Comparison of ENCODE assay signal across 17 cellular contexts in genomic region chrX:63889001-63889400, GRCh38.
DNase-seq lines count a peak whose midpoint lies in the region; FAIRE-seq lines count a peak whose summit lies in the region.
"Had no signal": no experiment of that assay in that cellular context is flagged by ENCODE, and none has a peak within 500 bp of the region (broad histone marks: within the 10 kb centered on the region; RNA-seq: fewer than 3 reads in every experiment).

No MANE protein-coding gene starts in this region.

- no peak for FAIRE-seq in RCC 7860 (lab: Jason Lieb, UNC)

- H3K27ac ChIP-seq in epithelial cell of prostate: peak overlapping the region; percentile 45
- H3K27ac ChIP-seq: BLaER1, thyroid gland had no signal

- DNase-seq in GM03348 (ENCODE audit: low spot score) (peak; percentile 13), RCC 7860 (ENCODE audit: low spot score) (peak; percentile 4), epithelial cell of prostate (ENCODE audit: low read depth, low spot score) (peak; percentile 10), renal cortical epithelial cell (ENCODE audit: low read depth) (peak; percentile 13), SHP77 (lab: John Stamatoyannopoulos, UW) (no peak), NCI-H2171 treated with DMSO at 0.1 percent for 48 hours (lab: John Stamatoyannopoulos, UW) (no peak), AML-193 (lab: John Stamatoyannopoulos, UW) (no peak), iPS-NIHi11 (ENCODE audit: low spot score) (no peak)
- DNase-seq: activated CD4-positive, alpha-beta memory T cell treated with anti-CD3 and anti-CD28 coated beads for 36 hours; activated naive CD8-positive, alpha-beta T cell treated with anti-CD3 and anti-CD28 coated beads for 36 hours; activated T-cell treated with anti-CD3 and anti-CD28 coated beads, Interleukin-2, amount 50 U/mL, for 72 hours; endodermal cell; Kasumi-1; natural killer cell; NCI-H774; thyroid gland had no signal

Comparison
In these comparisons a context has a peak if more than half of its experiments do, and no peak if none do; other contexts are left out.
1. DNase-seq: peak in GM03348 (single experiment), RCC 7860 (single experiment), epithelial cell of prostate (single experiment) and renal cortical epithelial cell (single experiment); none in SHP77 (0 of 2), NCI-H2171 treated with DMSO at 0.1 percent for 48 hours (single experiment), AML-193 (0 of 2) and iPS-NIHi11 (single experiment).